8 cellular contexts compared by ENCODE assay signal in the genomic region with DNA sequence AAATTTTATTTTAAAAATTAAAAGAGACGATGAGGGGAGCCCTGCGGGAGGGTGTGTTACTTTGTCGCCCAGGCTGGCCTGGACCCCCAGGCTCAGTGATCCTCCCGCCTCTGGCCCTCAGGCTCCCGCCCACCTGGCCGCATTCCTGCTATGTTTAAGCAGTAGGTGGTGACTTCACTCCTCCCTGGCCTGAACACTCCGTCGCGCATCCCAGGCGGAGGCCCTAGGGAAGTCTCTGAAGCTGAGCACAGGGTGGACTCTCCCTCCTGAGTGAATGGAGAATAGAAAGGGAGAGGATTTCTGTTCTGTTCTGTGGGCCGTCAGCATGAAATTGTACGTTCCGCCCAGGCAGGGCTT. TPM values are rescaled to one million over a fixed set of nuclear protein-coding genes. Genes with fewer than 3 reads are reported as not detected.
DNase-seq lines count a peak whose midpoint lies in the region; ATAC-seq and TF ChIP-seq lines count a peak whose summit lies in the region.
"Not testable (repeated sequence)": the region's sequence is repeated elsewhere in the genome, so short reads cannot be mapped to it uniquely, and the experiment has no call there.

No MANE protein-coding gene starts in this region.

- H3K27ac ChIP-seq in skeletal muscle tissue (ENCODE audit: low read depth, low read length) = peak overlapping the region; percentile 47

- peaks cover 23% of the 10 kb centered on the region for H3K4me1 Mint-ChIP-seq in activated CD4-positive, alpha-beta T cell treated with anti-CD3 and anti-CD28 coated beads, Interleukin-2, amount 10 ng/mL, durations not matched to agents 24 days and 14 days

- H3K4me1 ChIP-seq in mononuclear cell (ENCODE audit: insufficient read depth, low read length) (peaks cover 14% of the 10 kb centered on the region), skeletal muscle tissue (ENCODE audit: control insufficient read depth in 3 of 3, insufficient read depth in 3 of 3, low read length in 3 of 3) (peaks cover 7 to 12% (median 9%) of the 10 kb centered on the region in 3 donors)

- not testable (repeated sequence) for DNase-seq in AG04449 (ENCODE audit: low read depth, low spot score); activated CD4-positive, alpha-beta T cell treated with anti-CD3 and anti-CD28 coated beads, Interleukin-2, amount 10 ng/mL, durations not matched to agents 24 days and 14 days; cardiac fibroblast (ENCODE audit: low read depth in 2 of 2)
- peak; percentile 44 to 70 for DNase-seq in NCI-H1930 (lab: John Stamatoyannopoulos, UW)
- peak; percentile 59 for DNase-seq in left cardiac atrium

- peaks cover 11 to 15% (median 12%) of the 10 kb centered on the region in 3 donors for H3K36me3 ChIP-seq in skeletal muscle tissue (ENCODE audit: control insufficient read depth in 3 of 3, insufficient read depth in 3 of 3, low read length in 3 of 3)

- H3K4me3 Mint-ChIP-seq in activated CD4-positive, alpha-beta T cell treated with anti-CD3 and anti-CD28 coated beads, Interleukin-2, amount 10 ng/mL, durations not matched to agents 24 days and 14 days = peak overlapping the region; percentile 88

- H3K9me3 Mint-ChIP-seq in activated CD4-positive, alpha-beta T cell treated with anti-CD3 and anti-CD28 coated beads, Interleukin-2, amount 10 ng/mL, durations not matched to agents 24 days and 14 days = peaks cover 36% of the 10 kb centered on the region

- peak overlapping the region; percentile 83 for H3K4me3 ChIP-seq in AG04449 (ENCODE audit: low read depth, low read length)
- H3K4me3 ChIP-seq in cardiac fibroblast (replicated peaks in 1 of 2; ENCODE audit: low read depth in 2 of 2, low read length in 2 of 2) = peak overlapping the region; percentile 57 to 91
- peak overlapping the region; percentile 78 for H3K4me3 ChIP-seq in mononuclear cell (ENCODE audit: low read length)
- peak overlapping the region; percentile 91 to 100 (median 97) for H3K4me3 ChIP-seq in skeletal muscle tissue (ENCODE audit: low read length in 3 of 3)

- not testable (repeated sequence) for H3K27me3 ChIP-seq in mononuclear cell (ENCODE audit: insufficient read depth, low read length); skeletal muscle tissue (ENCODE audit: control insufficient read depth in 3 of 3, insufficient read depth in 3 of 3, low read length in 3 of 3)

- intact Hi-C loops in activated CD4-positive, alpha-beta T cell treated with anti-CD3 and anti-CD28 coated beads, Interleukin-2, amount 10 ng/mL, durations not matched to agents 24 days and 14 days (cut with micrococcal nuclease) = loop anchor here (1.0 to 5.0 kb wide), 6 partner anchors 32 to 1298 kb away; a partner anchor contains a TSS
- intact Hi-C loops in left cardiac atrium (cut with DNase I) = loop anchor here in 1 of 2 donors (5.0 kb wide), 1 partner anchor 42 kb away; a partner anchor contains a TSS

- TF ChIP-seq CTCF in AG04449 (IDR thresholded peaks at IDR 0.05; ENCODE audit: insufficient read depth, low read length, missing control alignments); cardiac fibroblast (IDR thresholded peaks at IDR 0.05; ENCODE audit: low read depth, low read length): not testable (repeated sequence)

- peaks cover 17% of the 10 kb centered on the region for H3K9me3 ChIP-seq in mononuclear cell (ENCODE audit: low read depth, low read length)
- not testable (repeated sequence) for H3K9me3 ChIP-seq in skeletal muscle tissue (ENCODE audit: control insufficient read depth in 3 of 3, low read length in 3 of 3)

- POLR2A ChIA-PET in AG04449 (lab: Yijun Ruan, JAX) = not testable (repeated sequence)

- CTCF ChIA-PET in AG04449 (lab: Yijun Ruan, JAX) = not testable (repeated sequence)

- peak; percentile 8 for ATAC-seq in GM21576 (IDR thresholded peaks at IDR 0.05; ENCODE audit: unreplicated experiment)
- ATAC-seq in left cardiac atrium = peak; percentile 33 to 57

- not testable (repeated sequence) for H3K27ac Mint-ChIP-seq in activated CD4-positive, alpha-beta T cell treated with anti-CD3 and anti-CD28 coated beads, Interleukin-2, amount 10 ng/mL, durations not matched to agents 24 days and 14 days

- not testable (repeated sequence) for H3K27me3 Mint-ChIP-seq in activated CD4-positive, alpha-beta T cell treated with anti-CD3 and anti-CD28 coated beads, Interleukin-2, amount 10 ng/mL, durations not matched to agents 24 days and 14 days

- peak overlapping the region; percentile 58 to 71 (median 65) for H3K9ac ChIP-seq in skeletal muscle tissue (ENCODE audit: low read depth in 1 of 3, low read length in 3 of 3)

- peaks cover 61% of the 10 kb centered on the region for H3K36me3 Mint-ChIP-seq in activated CD4-positive, alpha-beta T cell treated with anti-CD3 and anti-CD28 coated beads, Interleukin-2, amount 10 ng/mL, durations not matched to agents 24 days and 14 days (ENCODE audit: low read depth)

RNA-seq across cellular contexts. Expression of a gene that starts 0.5 kb away (rescaled TPM):
- total RNA-seq in activated CD4-positive, alpha-beta T cell treated with anti-CD3 and anti-CD28 coated beads, Interleukin-2, amount 10 ng/mL, durations not matched to agents 24 days and 14 days = 19.3 and 21.0 TPM in 2 replicates
- total RNA-seq in left cardiac atrium = 10 to 100 TPM; 14.6 to 18.4 TPM
- 9.3 TPM for total RNA-seq in mononuclear cell
- 20.9 TPM for total RNA-seq in skeletal muscle tissue

RNA-seq across cellular contexts. Expression of a gene that starts 42.2 kb away (rescaled TPM):
- total RNA-seq in activated CD4-positive, alpha-beta T cell treated with anti-CD3 and anti-CD28 coated beads, Interleukin-2, amount 10 ng/mL, durations not matched to agents 24 days and 14 days = 21.2 and 21.6 TPM in 2 replicates
- total RNA-seq in left cardiac atrium (10 to 100 TPM; 25.1 to 29.3 TPM), mononuclear cell (28.4 TPM), skeletal muscle tissue (19.3 TPM)
